Comparison of ENCODE assay signal across 18 cellular contexts in genomic region chr14:101596742-101597141, GRCh38. TPM values are rescaled to one million over a fixed set of nuclear protein-coding genes. Genes with fewer than 3 reads are reported as not detected.
DNase-seq lines count a peak whose midpoint lies in the region; ATAC-seq and TF ChIP-seq lines count a peak whose summit lies in the region.
"Had no signal": no experiment of that assay in that cellular context is flagged by ENCODE, and none has a peak within 500 bp of the region (broad histone marks: within the 10 kb centered on the region; RNA-seq: fewer than 3 reads in every experiment).

No MANE protein-coding gene starts in this region.

- in situ Hi-C loops in ACHN (cut with HindIII; ENCODE audit: low pct_ligation_motif_present, low pct_unique_long_range_greater_than_20kb, low sequenced_read_pairs): no loop called here
- in situ Hi-C loops in brain microvascular endothelial cell (cut with HindIII; ENCODE audit: low pct_ligation_motif_present, low sequenced_read_pairs): no loop called here

- no peaks in the 10 kb centered on the region for H3K36me3 ChIP-seq in BLaER1
- no peaks in the 10 kb centered on the region for H3K36me3 ChIP-seq in CD8-positive, alpha-beta memory T cell (ENCODE audit: insufficient read depth, low read length)
- no peaks in the 10 kb centered on the region for H3K36me3 ChIP-seq in brain microvascular endothelial cell (replicated peaks)
- H3K36me3 ChIP-seq: gastrocnemius medialis, lower lobe of right lung had no signal

- H3K27me3 ChIP-seq in BLaER1 (no peaks in the 10 kb centered on the region), brain microvascular endothelial cell (replicated peaks) (no peaks in the 10 kb centered on the region)
- no peaks in the 10 kb centered on the region for H3K27me3 ChIP-seq in CD8-positive, alpha-beta memory T cell (ENCODE audit: insufficient read depth, low read length, poor library complexity, severe bottlenecking)
- H3K27me3 ChIP-seq: gastrocnemius medialis, testis had no signal

- peaks cover 0 to 4% (median 0%) of the 10 kb centered on the region in 5 donors for H3K9me3 Mint-ChIP-seq in CD8-positive, alpha-beta memory T cell
- H3K9me3 Mint-ChIP-seq in activated CD4-positive, alpha-beta memory T cell treated with anti-CD3 and anti-CD28 coated beads, Interleukin-2, amount 10 ng/mL, durations not matched to agents 7 days and 5 days: peaks cover 17% of the 10 kb centered on the region
- peaks cover 7% of the 10 kb centered on the region for H3K9me3 Mint-ChIP-seq in glutamatergic neuron (ENCODE audit: unreplicated experiment)

- peaks cover 42 to 59% (median 56%) of the 10 kb centered on the region in 3 donors for H3K4me1 Mint-ChIP-seq in CD8-positive, alpha-beta memory T cell
- H3K4me1 Mint-ChIP-seq in activated CD4-positive, alpha-beta memory T cell treated with anti-CD3 and anti-CD28 coated beads, Interleukin-2, amount 10 ng/mL, durations not matched to agents 7 days and 5 days: peaks cover 36% of the 10 kb centered on the region
- H3K4me1 Mint-ChIP-seq in glutamatergic neuron (ENCODE audit: low read depth, unreplicated experiment): no peaks in the 10 kb centered on the region

- H3K36me3 Mint-ChIP-seq in CD8-positive, alpha-beta memory T cell: no peaks in the 10 kb centered on the region
- H3K36me3 Mint-ChIP-seq in activated CD4-positive, alpha-beta memory T cell treated with anti-CD3 and anti-CD28 coated beads, Interleukin-2, amount 10 ng/mL, durations not matched to agents 7 days and 5 days (ENCODE audit: low read depth): peaks cover 16% of the 10 kb centered on the region
- peaks cover 10% of the 10 kb centered on the region for H3K36me3 Mint-ChIP-seq in glutamatergic neuron (ENCODE audit: unreplicated experiment)

- peak in 1 of 5 donors; percentile 46 for DNase-seq in CD8-positive, alpha-beta memory T cell
- no peak for DNase-seq in activated CD4-positive, alpha-beta memory T cell treated with anti-CD3 and anti-CD28 coated beads, Interleukin-2, amount 10 ng/mL, durations not matched to agents 7 days and 5 days
- DNase-seq in glutamatergic neuron (no peak), ACHN (no peak), brain microvascular endothelial cell (no peak)
- DNase-seq: AML-193, gastrocnemius medialis, lower lobe of right lung, NCI-H345, PC-3, retina, testis had no signal

- TF ChIP-seq CTCF in glutamatergic neuron (IDR thresholded peaks at IDR 0.05; ENCODE audit: partially characterized antibody, unreplicated experiment) (no peak), brain microvascular endothelial cell (IDR thresholded peaks at IDR 0.05; ENCODE audit: low read depth, low read length, missing control alignments) (no peak)

- CTCF ChIA-PET in CD8-positive, alpha-beta memory T cell (lab: Charles Lee): no interaction called here
- CTCF ChIA-PET in activated CD4-positive, alpha-beta memory T cell treated with anti-CD3 and anti-CD28 coated beads, Interleukin-2, amount 10 ng/mL, durations not matched to agents 7 days and 5 days (lab: Charles Lee): no interaction called here

- H3K27ac ChIP-seq in BLaER1 (peak overlapping the region; percentile 88), brain microvascular endothelial cell (no peak overlapping the region)
- H3K27ac ChIP-seq in CD8-positive, alpha-beta memory T cell (ENCODE audit: low read depth, low read length): peak overlapping the region; percentile 49
- H3K27ac ChIP-seq: gastrocnemius medialis, HL-60, lower lobe of right lung, SK-N-MC, testis had no signal

- peak overlapping the region; percentile 88 for H3K4me2 ChIP-seq in BLaER1

- POLR2A ChIA-PET in CD8-positive, alpha-beta memory T cell (lab: Charles Lee): no interaction called here
- POLR2A ChIA-PET in activated CD4-positive, alpha-beta memory T cell treated with anti-CD3 and anti-CD28 coated beads, Interleukin-2, amount 10 ng/mL, durations not matched to agents 7 days and 5 days (lab: Charles Lee): no interaction called here

- no peaks in the 10 kb centered on the region for H4K20me1 ChIP-seq in BLaER1

- peak overlapping the region; percentile 58 to 97 (median 90) for H3K27ac Mint-ChIP-seq in CD8-positive, alpha-beta memory T cell
- peak overlapping the region; percentile 16 for H3K27ac Mint-ChIP-seq in activated CD4-positive, alpha-beta memory T cell treated with anti-CD3 and anti-CD28 coated beads, Interleukin-2, amount 10 ng/mL, durations not matched to agents 7 days and 5 days
- H3K27ac Mint-ChIP-seq in glutamatergic neuron (ENCODE audit: unreplicated experiment): peak overlapping the region; percentile 39

- H3K4me3 ChIP-seq in BLaER1 (peak overlapping the region; percentile 11; the same call in 1 of the 2 replicates), brain microvascular endothelial cell (ENCODE audit: low read depth, low read length) (no peak overlapping the region)
- H3K4me3 ChIP-seq in CD8-positive, alpha-beta memory T cell (ENCODE audit: low read length): peak overlapping the region; percentile 31
- H3K4me3 ChIP-seq: gastrocnemius medialis, lower lobe of right lung, SK-N-MC, testis had no signal

- ATAC-seq in GM18867 (IDR thresholded peaks at IDR 0.05; ENCODE audit: unreplicated experiment) (no peak), HG02571 (IDR thresholded peaks at IDR 0.05; ENCODE audit: unreplicated experiment) (no peak)
- ATAC-seq: gastrocnemius medialis, lower lobe of right lung, PC-3 had no signal

- peaks cover 13% of the 10 kb centered on the region for H3K9me3 ChIP-seq in BLaER1
- H3K9me3 ChIP-seq in CD8-positive, alpha-beta memory T cell (ENCODE audit: low read length): peaks cover 4% of the 10 kb centered on the region
- H3K9me3 ChIP-seq: gastrocnemius medialis, lower lobe of right lung, testis had no signal

- H3K4me1 ChIP-seq in BLaER1: peaks cover 81% of the 10 kb centered on the region
- H3K4me1 ChIP-seq in CD8-positive, alpha-beta memory T cell (ENCODE audit: insufficient read depth, low read length): peaks cover 36% of the 10 kb centered on the region
- H3K4me1 ChIP-seq: gastrocnemius medialis, testis had no signal

- peak overlapping the region; percentile 65 for H3K9ac ChIP-seq in BLaER1

- H3K27me3 Mint-ChIP-seq in CD8-positive, alpha-beta memory T cell: peaks cover 0 to 2% of the 10 kb centered on the region in 2 donors
- no peaks in the 10 kb centered on the region for H3K27me3 Mint-ChIP-seq in activated CD4-positive, alpha-beta memory T cell treated with anti-CD3 and anti-CD28 coated beads, Interleukin-2, amount 10 ng/mL, durations not matched to agents 7 days and 5 days
- H3K27me3 Mint-ChIP-seq in glutamatergic neuron (ENCODE audit: unreplicated experiment): peaks cover 10% of the 10 kb centered on the region

- H3K4me3 Mint-ChIP-seq in CD8-positive, alpha-beta memory T cell: peak overlapping the region in 5 of 7 donors; percentile 36 to 77 (median 64)
- H3K4me3 Mint-ChIP-seq in activated CD4-positive, alpha-beta memory T cell treated with anti-CD3 and anti-CD28 coated beads, Interleukin-2, amount 10 ng/mL, durations not matched to agents 7 days and 5 days: no peak overlapping the region
- no peak overlapping the region for H3K4me3 Mint-ChIP-seq in glutamatergic neuron (ENCODE audit: unreplicated experiment)

RNA-seq across cellular contexts. Expression of gene DIO3, which starts 35.4 kb away (rescaled TPM):
- not detected for total RNA-seq in CD8-positive, alpha-beta memory T cell
- not detected for polyA plus RNA-seq in CD8-positive, alpha-beta memory T cell
- total RNA-seq in activated CD4-positive, alpha-beta memory T cell treated with anti-CD3 and anti-CD28 coated beads, Interleukin-2, amount 10 ng/mL, durations not matched to agents 7 days and 5 days: not detected
- total RNA-seq in glutamatergic neuron (ENCODE audit: unreplicated experiment): not detected
- total RNA-seq: endothelial cell of umbilical vein had no signal
- polyA plus RNA-seq: endothelial cell of umbilical vein had no signal

Comparison
In these comparisons a context has a peak if more than half of its experiments do, and no peak if none do; other contexts are left out.
1. H3K27ac Mint-ChIP-seq: peak in every context shown above with its lines; median percentile 90 in CD8-positive, alpha-beta memory T cell; 39 in glutamatergic neuron; 16 in activated CD4-positive, alpha-beta memory T cell treated with anti-CD3 and anti-CD28 coated beads, Interleukin-2, amount 10 ng/mL, durations not matched to agents 7 days and 5 days.
2. H3K4me3 Mint-ChIP-seq: peak in CD8-positive, alpha-beta memory T cell (5 of 7); none in activated CD4-positive, alpha-beta memory T cell treated with anti-CD3 and anti-CD28 coated beads, Interleukin-2, amount 10 ng/mL, durations not matched to agents 7 days and 5 days (single experiment) and glutamatergic neuron (single experiment).